28 cellular contexts compared by ENCODE assay signal in the genomic region with DNA sequence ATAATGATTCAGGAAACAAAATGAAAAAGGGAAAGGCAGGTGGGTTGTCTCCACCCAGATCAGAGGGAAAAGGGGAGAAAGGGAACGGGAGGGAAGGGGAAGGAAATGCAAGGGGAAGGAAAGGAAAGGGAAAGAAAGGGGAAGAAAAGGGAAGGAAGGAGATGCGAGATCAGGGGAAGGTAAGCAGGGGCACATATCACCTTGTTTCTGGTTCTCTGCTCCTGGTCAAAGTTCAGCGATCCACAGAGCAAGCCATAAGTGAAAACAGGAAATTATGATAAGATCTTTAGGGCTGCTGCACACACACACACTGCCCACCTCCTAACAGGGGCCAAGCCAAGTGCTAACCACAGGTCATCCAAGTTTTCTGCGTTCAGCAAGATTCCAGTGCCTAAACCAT. TPM values are rescaled to one million over a fixed set of nuclear protein-coding genes. Genes with fewer than 3 reads are reported as not detected.
"Had no signal": no experiment of that assay in that cellular context is flagged by ENCODE, and none has a peak within 500 bp of the region (broad histone marks: within the 10 kb centered on the region; RNA-seq: fewer than 3 reads in every experiment).

No MANE protein-coding gene starts in this region.

- H3K4me2 ChIP-seq: SK-N-SH had no signal

- H3K9me3 ChIP-seq: MG63, SK-N-SH had no signal

- H3K27ac ChIP-seq: HL-60, RWPE1 had no signal

- ATAC-seq: Panc1, PC-3 had no signal

- DNase-seq: Karpas-422, KG1, MG63, NCI-H1092, NCI-H1105 treated with DMSO at 0.1 percent for 48 hours, NCI-H1417 treated with DMSO at 0.1 percent for 48 hours, NCI-H146, NCI-H1694 treated with DMSO at 0.1 percent for 48 hours, NCI-H1930, NCI-H2081, NCI-H2107, NCI-H2171, NCI-H226, NCI-H446, NCI-H510A, NCI-H524 treated with DMSO at 0.1 percent for 48 hours, NCI-H69, NCI-H774, PC-3, SHP77, SK-N-SH, SW 1271, T-helper 1 cell had no signal

- H3K4me3 ChIP-seq: MG63 had no signal

- H3K36me3 ChIP-seq: MG63 had no signal

- H3K9ac ChIP-seq: SK-N-SH had no signal

RNA-seq across cellular contexts. Expression of a gene that starts 37.5 kb away (rescaled TPM):
- total RNA-seq: OCI-LY7 had no signal
- polyA plus RNA-seq: IgD-negative memory B cell, SK-N-SH had no signal
